9 cellular contexts compared by ENCODE assay signal in genomic region chr15:81391657-81392056, GRCh38. TPM values are rescaled to one million over a fixed set of nuclear protein-coding genes. Genes with fewer than 3 reads are reported as not detected.
"Had no signal": no experiment of that assay in that cellular context is flagged by ENCODE, and none has a peak within 500 bp of the region (broad histone marks: within the 10 kb centered on the region; RNA-seq: fewer than 3 reads in every experiment).

No MANE protein-coding gene starts in this region.

- DNase-seq: GDM1, GF-D8 had no signal

- H3K4me3 ChIP-seq: GM12878 had no signal

- ATAC-seq: GM12878 had no signal

- FAIRE-seq: G401.6, GM12878, GM12891, GM12892, GM18507, GM19239 had no signal

RNA-seq across cellular contexts. Expression of gene TMC3, which starts 17.6 kb away (rescaled TPM):
- total RNA-seq: G401, GM12878 had no signal
